In the genomic region with DNA sequence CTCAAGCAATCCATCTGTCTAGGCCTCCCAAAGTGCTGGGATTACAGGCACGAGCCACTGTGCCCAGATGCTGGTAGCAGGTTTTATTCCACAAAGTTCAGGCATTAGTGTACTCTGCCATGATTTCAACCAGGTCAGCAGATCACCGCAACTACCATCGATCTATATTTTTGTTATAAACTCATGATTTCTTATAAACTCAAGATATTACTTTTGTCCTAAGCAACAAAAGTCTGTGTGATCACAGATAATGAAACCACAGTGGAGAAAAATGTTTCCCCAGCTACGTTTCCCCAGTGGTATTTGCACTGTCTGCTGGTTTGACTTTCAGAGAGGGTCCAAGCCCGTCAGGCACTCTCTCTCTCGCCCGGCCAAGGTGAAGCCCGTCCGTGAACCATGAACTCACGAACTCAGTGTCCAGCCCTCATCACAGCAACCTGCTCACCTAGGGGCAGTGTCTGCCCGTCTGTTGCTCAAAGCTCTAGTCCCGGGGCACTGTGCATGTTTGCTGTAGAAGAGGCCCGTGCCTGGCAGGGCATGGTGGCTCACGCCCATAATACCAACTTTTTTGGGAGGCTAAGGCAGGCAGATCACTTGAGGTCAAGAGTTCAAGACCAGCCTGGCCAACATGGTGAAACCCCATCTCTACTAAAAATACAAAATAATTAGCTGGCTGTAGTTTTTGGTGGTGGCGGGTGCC, we compare ENCODE assay signal across 18 cellular contexts. TPM values are rescaled to one million over a fixed set of nuclear protein-coding genes. Genes with fewer than 3 reads are reported as not detected.
DNase-seq lines count a peak whose midpoint lies in the region; ATAC-seq, FAIRE-seq and TF ChIP-seq lines count a peak whose summit lies in the region.
"Had no signal": no experiment of that assay in that cellular context is flagged by ENCODE, and none has a peak within 500 bp of the region (broad histone marks: within the 10 kb centered on the region; RNA-seq: fewer than 3 reads in every experiment).

No MANE protein-coding gene starts in this region.

- H3K4me2 ChIP-seq in HepG2 (ENCODE audit: low read depth, low read length), result peak overlapping the region; percentile 25
- no peak overlapping the region for H3K4me2 ChIP-seq in osteoblast (ENCODE audit: insufficient read depth, low read length)
- H3K4me2 ChIP-seq: GM23338 had no signal

- H3K9ac ChIP-seq in HepG2 (ENCODE audit: insufficient read depth, low read depth, low read length), result no peak overlapping the region

- TF ChIP-seq RAD21 in HepG2 (CRISPR knock-in tag; IDR thresholded peaks at IDR 0.05), result peak; percentile 70; the same call in 1 of the 2 replicates

- WGBS in HepG2 (ENCODE audit: low lambda C conversion rate), result 29% methylated on average over 13 of the region's 15 CpGs
- 77% methylated on average over 10 of the region's 15 CpGs for WGBS in right lobe of liver (ENCODE audit: insufficient coverage, low coverage, low lambda C conversion rate, missing lambda C conversion rate)

- POLR2A ChIA-PET in HepG2 (lab: Yijun Ruan, JAX) (interaction anchor here (0.8 to 2.5 kb wide), 5 partner anchors 9 to 22 kb away, joined by 3 to 29 read pairs (median 7); partner anchors contain the start of gene ITPA), WTC11 (lab: Charles Lee) (no interaction called here)

- CTCF ChIA-PET in HepG2 (lab: Yijun Ruan, JAX; ENCODE audit: low intra/inter-chr PET ratio, low total read pairs) (interaction anchor here (1.2 kb wide), 1 partner anchor 18 kb away, joined by 5 read pairs; no protein-coding TSS in a partner anchor), WTC11 (lab: Charles Lee) (no interaction called here)

- peaks cover 3% of the 10 kb centered on the region for H3K36me3 Mint-ChIP-seq in WTC11
- H3K36me3 Mint-ChIP-seq: CD4-positive, alpha-beta memory T cell had no signal

- ATAC-seq in HepG2 (peak; percentile 89), right lobe of liver (no peak), WTC11 (no peak), HG02763 (IDR thresholded peaks at IDR 0.05; ENCODE audit: unreplicated experiment) (no peak)
- ATAC-seq: GM23338, HCT116 had no signal

- in situ Hi-C loops in HepG2 (cut with HindIII; ENCODE audit: extremely low pct_ligation_motif_present, low pct_unique_long_range_greater_than_20kb), result no loop called here

- no TSS peak for BruUV-seq in HepG2 (replicated peaks; lab: Mats Ljungman, UMichigan)

- 0 out of 2 replicates have a peak, but pooled peaks cover 2% of the 10 kb centered on the region for H3K4me1 Mint-ChIP-seq in WTC11

- TF ChIP-seq POLR2A in HepG2 (IDR thresholded peaks at IDR 0.05; ENCODE audit: insufficient read depth in 1 of 2, low read depth in 2 of 2, low read length in 2 of 2) (no peak), right lobe of liver (IDR thresholded peaks at IDR 0.05) (no peak)

- TF ChIP-seq EP300 in HepG2 (IDR thresholded peaks at IDR 0.05; ENCODE audit: low read depth in 2 of 2, low read length in 2 of 2) (peak; percentile 39 to 76; a peak in 2 of 4 replicates), HepG2 (CRISPR knock-in tag; IDR thresholded peaks at IDR 0.05; ENCODE audit: borderline replicate concordance) (no peak)

- H3K27ac Mint-ChIP-seq in WTC11, result no peak overlapping the region
- H3K27ac Mint-ChIP-seq: CD4-positive, alpha-beta memory T cell; GM23338; H9 had no signal

- no peak overlapping the region for H3K4me3 Mint-ChIP-seq in WTC11
- H3K4me3 Mint-ChIP-seq: CD4-positive, alpha-beta memory T cell; GM23338; H9 had no signal

- intact Hi-C loops in HepG2 (cut with micrococcal nuclease; ENCODE audit: unreplicated experiment), result loop anchor here (1.0 to 2.0 kb wide), 3 partner anchors 9 to 23 kb away; partner anchors contain the start of gene ITPA
- intact Hi-C loops in right lobe of liver (cut with DNase I), result no loop called here

- peak; percentile 88 for TF ChIP-seq CTCF in HepG2 (CRISPR knock-in tag; IDR thresholded peaks at IDR 0.05)
- TF ChIP-seq CTCF in right lobe of liver (IDR thresholded peaks at IDR 0.05), result no peak
- TF ChIP-seq CTCF in WTC11 (IDR thresholded peaks at IDR 0.05), result no peak
- no peak for TF ChIP-seq CTCF in osteoblast (IDR thresholded peaks at IDR 0.05; ENCODE audit: extremely low read depth, low read depth, low read length)

- H3K9me3 ChIP-seq in HepG2 (ENCODE audit: low read length), result no peaks in the 10 kb centered on the region
- H3K9me3 ChIP-seq in right lobe of liver, result no peaks in the 10 kb centered on the region
- H3K9me3 ChIP-seq in osteoblast (ENCODE audit: low read depth, low read length), result no peaks in the 10 kb centered on the region

- H2AFZ ChIP-seq in HepG2 (ENCODE audit: low read length), result no peak overlapping the region
- H2AFZ ChIP-seq in osteoblast (ENCODE audit: low read length), result no peak overlapping the region
- H2AFZ ChIP-seq: GM23338 had no signal

- H3K4me1 ChIP-seq in HepG2 (ENCODE audit: insufficient read depth, low read length) (peaks cover 42% of the 10 kb centered on the region), right lobe of liver (no peaks in the 10 kb centered on the region), osteoblast (ENCODE audit: insufficient read depth, low read length) (no peaks in the 10 kb centered on the region)

- H3K27me3 Mint-ChIP-seq in WTC11 (ENCODE audit: low read depth), result peaks cover 12% of the 10 kb centered on the region

- H4K20me1 ChIP-seq in HepG2 (ENCODE audit: insufficient read depth, low read length) (no peaks in the 10 kb centered on the region), osteoblast (ENCODE audit: insufficient read depth, low read length) (no peaks in the 10 kb centered on the region)

- H3K79me2 ChIP-seq in HepG2 (ENCODE audit: insufficient read depth, low read length) (no peaks in the 10 kb centered on the region), osteoblast (ENCODE audit: insufficient read depth, low read length) (no peaks in the 10 kb centered on the region)

- H3K36me3 ChIP-seq in HepG2 (replicated peaks in 1 of 2; ENCODE audit: control insufficient read depth in 1 of 2, insufficient read depth in 2 of 2, low read length in 2 of 2) (peaks cover 0 to 14% of the 10 kb centered on the region in 2 experiments; a peak in 3 of 5 replicates), right lobe of liver (no peaks in the 10 kb centered on the region), osteoblast (ENCODE audit: insufficient read depth, low read length) (no peaks in the 10 kb centered on the region)

- H3K27me3 ChIP-seq in HepG2 (ENCODE audit: control insufficient read depth in 1 of 2, insufficient read depth in 2 of 2, low read length in 2 of 2) (no peaks in the 10 kb centered on the region), right lobe of liver (no peaks in the 10 kb centered on the region), osteoblast (ENCODE audit: insufficient read depth, low read length) (peaks cover 6% of the 10 kb centered on the region)

- DNase-seq in HepG2 (ENCODE audit: low spot score), result peak; percentile 90
- DNase-seq in right lobe of liver, result no peak
- no peak for DNase-seq in WTC11 (ENCODE audit: low spot score)
- peak; percentile 70 for DNase-seq in osteoblast (ENCODE audit: insufficient read length, low spot score, missing footprints)
- no peak for DNase-seq in NCI-H1048 (lab: John Stamatoyannopoulos, UW)
- DNase-seq: C1 segment of cervical spinal cord; Calu3; CD4-positive, alpha-beta memory T cell; COR-L47; DMS53; DMS79 treated with DMSO at 0.1 percent for 48 hours; GF-D8; H9 had no signal

- no peaks in the 10 kb centered on the region for H3K9me3 Mint-ChIP-seq in WTC11
- H3K9me3 Mint-ChIP-seq: CD4-positive, alpha-beta memory T cell; GM23338; H9 had no signal

- peak; percentile 100 for FAIRE-seq in HepG2 (lab: Jason Lieb, UNC)
- FAIRE-seq: GM12891, GM18507 had no signal

- H3K4me3 ChIP-seq in HepG2 (replicated peaks in 1 of 3; ENCODE audit: insufficient read depth in 1 of 3, low read depth in 2 of 3, low read length in 3 of 3) (no peak overlapping the region), right lobe of liver (no peak overlapping the region), osteoblast (ENCODE audit: insufficient read depth, low read length) (no peak overlapping the region)
- H3K4me3 ChIP-seq: GM23338 had no signal

- H3K27ac ChIP-seq in HepG2 (ENCODE audit: extremely low read length, insufficient read depth, low read length) (peak overlapping the region; percentile 37), right lobe of liver (no peak overlapping the region), osteoblast (ENCODE audit: low read depth, low read length) (no peak overlapping the region)

RNA-seq across cellular contexts. Expression of gene SLC4A11, which starts 7.0 kb away (rescaled TPM):
- 1.1 and 3.9 TPM in 2 replicates for total RNA-seq in HepG2 (2016; rRNA removed; fragmentation: Illumina TruSeq; extraction: Trizol)
- total RNA-seq in HepG2 (2016; cell fraction: cytosol; rRNA removed; fragmentation: Illumina TruSeq; extraction: Trizol; ENCODE audit: low read depth), result 0.30 and 1.1 TPM in 2 replicates
- total RNA-seq in HepG2 (2016; cell fraction: insoluble cytoplasmic fraction; rRNA removed; fragmentation: Illumina TruSeq; extraction: Trizol), result 0.82 and 4.9 TPM in 2 replicates
- total RNA-seq in HepG2 (2016; cell fraction: membrane; rRNA removed; fragmentation: Illumina TruSeq; extraction: Trizol), result 1.4 and 1.8 TPM in 2 replicates
- total RNA-seq in HepG2 (2016; cell fraction: nucleus; rRNA removed; fragmentation: Illumina TruSeq; extraction: Trizol), result 5.0 and 8.1 TPM in 2 replicates
- polyA plus RNA-seq in HepG2 (2011; rRNA removed), result 24.7 and 27.0 TPM in 2 replicates
- polyA plus RNA-seq in HepG2 (2011; cell fraction: cytosol; rRNA removed), result 6.2 and 8.6 TPM in 2 replicates
- 212 and 304 TPM in 2 replicates for polyA plus RNA-seq in HepG2 (2011; cell fraction: nucleus; rRNA removed)
- polyA plus RNA-seq in HepG2 (2012), result 9.7 and 13.8 TPM in 2 replicates
- 0.50 and 0.84 TPM in 2 replicates for polyA plus RNA-seq in HepG2 (2016; cell fraction: cytosol; fragmentation: Illumina TruSeq; extraction: Trizol; ENCODE audit: low read depth)
- polyA plus RNA-seq in HepG2 (2016; cell fraction: insoluble cytoplasmic fraction; fragmentation: Illumina TruSeq; extraction: Trizol; ENCODE audit: low read depth), result 1.1 and 1.8 TPM in 2 replicates
- 0.65 and 0.70 TPM in 2 replicates for polyA plus RNA-seq in HepG2 (2016; cell fraction: membrane; fragmentation: Illumina TruSeq; extraction: Trizol; ENCODE audit: low read depth)
- 16.5 and 18.2 TPM in 2 replicates for polyA plus RNA-seq in HepG2 (2016; cell fraction: nucleus; fragmentation: Illumina TruSeq; extraction: Trizol; ENCODE audit: insufficient read depth, low read depth)
- polyA minus RNA-seq in HepG2 (2011; rRNA and poly(A)+ RNA removed; ENCODE audit: low replicate concordance), result 1.9 and 33.5 TPM in 2 replicates
- 10.2 and 17.1 TPM in 2 replicates for polyA minus RNA-seq in HepG2 (2011; cell fraction: cytosol; rRNA and poly(A)+ RNA removed)
- 44.0 and 47.5 TPM in 2 replicates for polyA minus RNA-seq in HepG2 (2011; cell fraction: nucleus; rRNA and poly(A)+ RNA removed)
- under 1 TPM in 5 of 6 experiments, not detected in 1; 0.11 to 0.40 (median 0.18) TPM for total RNA-seq in right lobe of liver
- 30.4 to 39.5 TPM (median 34.5 TPM) in 3 replicates for total RNA-seq in WTC11 (2021)
- total RNA-seq in osteoblast, result under 0.01 TPM in 2 replicates

RNA-seq across cellular contexts. Expression of gene ITPA, which starts 22.7 kb away (rescaled TPM):
- total RNA-seq in HepG2 (2016; rRNA removed; fragmentation: Illumina TruSeq; extraction: Trizol) (101 and 103 TPM in 2 replicates), right lobe of liver (10 to 100 TPM; 17.5 to 38.8 (median 26.7) TPM), WTC11 (2021) (83.4 to 104 TPM (median 88.5 TPM) in 3 replicates), osteoblast (29.8 and 34.0 TPM in 2 replicates)
- total RNA-seq in HepG2 (2016; cell fraction: cytosol; rRNA removed; fragmentation: Illumina TruSeq; extraction: Trizol; ENCODE audit: low read depth), result 30.5 and 31.5 TPM in 2 replicates
- 108 TPM in 2 replicates for total RNA-seq in HepG2 (2016; cell fraction: insoluble cytoplasmic fraction; rRNA removed; fragmentation: Illumina TruSeq; extraction: Trizol)
- 45.6 and 53.1 TPM in 2 replicates for total RNA-seq in HepG2 (2016; cell fraction: membrane; rRNA removed; fragmentation: Illumina TruSeq; extraction: Trizol)
- total RNA-seq in HepG2 (2016; cell fraction: nucleus; rRNA removed; fragmentation: Illumina TruSeq; extraction: Trizol), result 51.5 and 65.6 TPM in 2 replicates
- polyA plus RNA-seq in HepG2 (2011; rRNA removed), result 60.1 and 73.4 TPM in 2 replicates
- polyA plus RNA-seq in HepG2 (2011; cell fraction: cytosol; rRNA removed), result 53.2 and 73.4 TPM in 2 replicates
- 110 and 129 TPM in 2 replicates for polyA plus RNA-seq in HepG2 (2011; cell fraction: nucleus; rRNA removed)
- polyA plus RNA-seq in HepG2 (2012), result 55.6 and 63.4 TPM in 2 replicates
- 27.3 and 27.6 TPM in 2 replicates for polyA plus RNA-seq in HepG2 (2016; cell fraction: cytosol; fragmentation: Illumina TruSeq; extraction: Trizol; ENCODE audit: low read depth)
- 106 and 109 TPM in 2 replicates for polyA plus RNA-seq in HepG2 (2016; cell fraction: insoluble cytoplasmic fraction; fragmentation: Illumina TruSeq; extraction: Trizol; ENCODE audit: low read depth)
- 28.9 and 33.4 TPM in 2 replicates for polyA plus RNA-seq in HepG2 (2016; cell fraction: membrane; fragmentation: Illumina TruSeq; extraction: Trizol; ENCODE audit: low read depth)
- 144 and 151 TPM in 2 replicates for polyA plus RNA-seq in HepG2 (2016; cell fraction: nucleus; fragmentation: Illumina TruSeq; extraction: Trizol; ENCODE audit: insufficient read depth, low read depth)
- 24.1 and 25.5 TPM in 2 replicates for polyA minus RNA-seq in HepG2 (2011; rRNA and poly(A)+ RNA removed; ENCODE audit: low replicate concordance)
- polyA minus RNA-seq in HepG2 (2011; cell fraction: cytosol; rRNA and poly(A)+ RNA removed), result 15.4 and 25.9 TPM in 2 replicates
- polyA minus RNA-seq in HepG2 (2011; cell fraction: nucleus; rRNA and poly(A)+ RNA removed), result 23.0 and 28.2 TPM in 2 replicates

RNA-seq across cellular contexts. Expression of gene DDRGK1, which starts 27.6 kb away (rescaled TPM):
- 75.4 and 149 TPM in 2 replicates for total RNA-seq in HepG2 (2016; rRNA removed; fragmentation: Illumina TruSeq; extraction: Trizol)
- total RNA-seq in HepG2 (2016; cell fraction: cytosol; rRNA removed; fragmentation: Illumina TruSeq; extraction: Trizol; ENCODE audit: low read depth), result 59.4 and 65.6 TPM in 2 replicates
- total RNA-seq in HepG2 (2016; cell fraction: insoluble cytoplasmic fraction; rRNA removed; fragmentation: Illumina TruSeq; extraction: Trizol), result 69.3 and 161 TPM in 2 replicates
- 57.6 and 58.7 TPM in 2 replicates for total RNA-seq in HepG2 (2016; cell fraction: membrane; rRNA removed; fragmentation: Illumina TruSeq; extraction: Trizol)
- 105 and 136 TPM in 2 replicates for total RNA-seq in HepG2 (2016; cell fraction: nucleus; rRNA removed; fragmentation: Illumina TruSeq; extraction: Trizol)
- 96.7 and 116 TPM in 2 replicates for polyA plus RNA-seq in HepG2 (2011; rRNA removed)
- 133 and 142 TPM in 2 replicates for polyA plus RNA-seq in HepG2 (2011; cell fraction: cytosol; rRNA removed)
- polyA plus RNA-seq in HepG2 (2011; cell fraction: nucleus; rRNA removed), result 122 and 134 TPM in 2 replicates
- 104 and 147 TPM in 2 replicates for polyA plus RNA-seq in HepG2 (2012)
- 51.1 and 51.9 TPM in 2 replicates for polyA plus RNA-seq in HepG2 (2016; cell fraction: cytosol; fragmentation: Illumina TruSeq; extraction: Trizol; ENCODE audit: low read depth)
- polyA plus RNA-seq in HepG2 (2016; cell fraction: insoluble cytoplasmic fraction; fragmentation: Illumina TruSeq; extraction: Trizol; ENCODE audit: low read depth), result 80.6 and 85.9 TPM in 2 replicates
- polyA plus RNA-seq in HepG2 (2016; cell fraction: membrane; fragmentation: Illumina TruSeq; extraction: Trizol; ENCODE audit: low read depth), result 52.8 and 53.4 TPM in 2 replicates
- 240 and 250 TPM in 2 replicates for polyA plus RNA-seq in HepG2 (2016; cell fraction: nucleus; fragmentation: Illumina TruSeq; extraction: Trizol; ENCODE audit: insufficient read depth, low read depth)
- polyA minus RNA-seq in HepG2 (2011; rRNA and poly(A)+ RNA removed; ENCODE audit: low replicate concordance), result 19.0 and 51.1 TPM in 2 replicates
- 40.1 and 44.2 TPM in 2 replicates for polyA minus RNA-seq in HepG2 (2011; cell fraction: cytosol; rRNA and poly(A)+ RNA removed)
- 48.9 and 52.6 TPM in 2 replicates for polyA minus RNA-seq in HepG2 (2011; cell fraction: nucleus; rRNA and poly(A)+ RNA removed)
- total RNA-seq in right lobe of liver, result 10 to 100 TPM; 55.0 to 76.1 (median 60.1) TPM
- 46.4 to 60.6 TPM (median 52.7 TPM) in 3 replicates for total RNA-seq in WTC11 (2021)
- 25.9 and 26.8 TPM in 2 replicates for total RNA-seq in osteoblast

RNA-seq across cellular contexts. Expression of gene LZTS3, which starts 58.7 kb away (rescaled TPM):
- total RNA-seq in HepG2 (2016; rRNA removed; fragmentation: Illumina TruSeq; extraction: Trizol), result 7.4 and 10.1 TPM in 2 replicates
- 1.6 and 1.9 TPM in 2 replicates for total RNA-seq in HepG2 (2016; cell fraction: cytosol; rRNA removed; fragmentation: Illumina TruSeq; extraction: Trizol; ENCODE audit: low read depth)
- 7.6 and 10.2 TPM in 2 replicates for total RNA-seq in HepG2 (2016; cell fraction: insoluble cytoplasmic fraction; rRNA removed; fragmentation: Illumina TruSeq; extraction: Trizol)
- total RNA-seq in HepG2 (2016; cell fraction: membrane; rRNA removed; fragmentation: Illumina TruSeq; extraction: Trizol), result 5.4 and 6.1 TPM in 2 replicates
- 7.0 and 8.3 TPM in 2 replicates for total RNA-seq in HepG2 (2016; cell fraction: nucleus; rRNA removed; fragmentation: Illumina TruSeq; extraction: Trizol)
- 31.3 and 49.2 TPM in 2 replicates for polyA plus RNA-seq in HepG2 (2011; rRNA removed)
- 33.5 and 37.7 TPM in 2 replicates for polyA plus RNA-seq in HepG2 (2011; cell fraction: cytosol; rRNA removed)
- 96.7 and 99.2 TPM in 2 replicates for polyA plus RNA-seq in HepG2 (2011; cell fraction: nucleus; rRNA removed)
- 15.6 and 27.0 TPM in 2 replicates for polyA plus RNA-seq in HepG2 (2012)
- polyA plus RNA-seq in HepG2 (2016; cell fraction: cytosol; fragmentation: Illumina TruSeq; extraction: Trizol; ENCODE audit: low read depth), result 1.5 TPM in 2 replicates
- polyA plus RNA-seq in HepG2 (2016; cell fraction: insoluble cytoplasmic fraction; fragmentation: Illumina TruSeq; extraction: Trizol; ENCODE audit: low read depth), result 10.0 and 11.9 TPM in 2 replicates
- polyA plus RNA-seq in HepG2 (2016; cell fraction: membrane; fragmentation: Illumina TruSeq; extraction: Trizol; ENCODE audit: low read depth), result 5.0 and 5.4 TPM in 2 replicates
- 19.6 and 21.4 TPM in 2 replicates for polyA plus RNA-seq in HepG2 (2016; cell fraction: nucleus; fragmentation: Illumina TruSeq; extraction: Trizol; ENCODE audit: insufficient read depth, low read depth)
- 1.3 and 64.0 TPM in 2 replicates for polyA minus RNA-seq in HepG2 (2011; rRNA and poly(A)+ RNA removed; ENCODE audit: low replicate concordance)
- 19.8 and 26.7 TPM in 2 replicates for polyA minus RNA-seq in HepG2 (2011; cell fraction: cytosol; rRNA and poly(A)+ RNA removed)
- polyA minus RNA-seq in HepG2 (2011; cell fraction: nucleus; rRNA and poly(A)+ RNA removed), result 14.9 and 19.3 TPM in 2 replicates
- total RNA-seq in right lobe of liver, result 1 to 10 TPM; 3.9 to 6.1 (median 4.9) TPM
- total RNA-seq in WTC11 (2021), result 32.6 to 39.4 TPM (median 38.7 TPM) in 3 replicates
- total RNA-seq in osteoblast, result 2.4 and 3.6 TPM in 2 replicates

Comparison
In these comparisons a context has a peak if more than half of its experiments do, and no peak if none do; other contexts are left out.
1. DNase-seq: peak in HepG2 (single experiment) and osteoblast (single experiment); none in right lobe of liver (0 of 3), WTC11 (single experiment) and NCI-H1048 (single experiment).
2. Of the 50 proteins assayed by ChIP-seq in both HepG2 and WTC11: peak only in HepG2: ATF2, CTCF, ESRRA, FOXJ3, FOXK1, FOXP4 and 15 more; only in WTC11: GABPB1; in both: none; in neither: 25; mixed calls (peak in some experiments, not most) for 3.